In genomic region chr7:31075006-31075405, GRCh38 we compare ENCODE assay signal across 24 cellular contexts. TPM values are rescaled to one million over a fixed set of nuclear protein-coding genes. Genes with fewer than 3 reads are reported as not detected.
DNase-seq lines count a peak whose midpoint lies in the region; ATAC-seq and TF ChIP-seq lines count a peak whose summit lies in the region.
"Had no signal": no experiment of that assay in that cellular context is flagged by ENCODE, and none has a peak within 500 bp of the region (broad histone marks: within the 10 kb centered on the region; RNA-seq: fewer than 3 reads in every experiment).

No MANE protein-coding gene starts in this region.

- H2AK9ac ChIP-seq in IMR-90 (replicated peaks; ENCODE audit: low read depth, low read length, poor library complexity): peak overlapping the region; percentile 13

- H3K4me2 ChIP-seq in IMR-90 (ENCODE audit: low read depth, low read length): no peak overlapping the region
- H3K4me2 ChIP-seq: A549; BLaER1 treated with 17β-estradiol and CSF1 and Interleukin-3, amounts not matched to agents 10 nM and 100 nM had no signal

- H3K36me3 ChIP-seq in IMR-90 (ENCODE audit: control insufficient read depth, insufficient read depth, low read length) (no peaks in the 10 kb centered on the region), lower lobe of right lung (no peaks in the 10 kb centered on the region), stomach smooth muscle (ENCODE audit: control insufficient read depth in 2 of 2, insufficient read depth in 2 of 2, low read length in 2 of 2) (no peaks in the 10 kb centered on the region)
- H3K36me3 ChIP-seq: BLaER1 treated with 17β-estradiol and CSF1 and Interleukin-3, amounts not matched to agents 10 nM and 100 nM; HAP-1; MG63 had no signal

- no peak overlapping the region for H3K9ac ChIP-seq in IMR-90 (ENCODE audit: low read depth, low read length)
- no peak overlapping the region for H3K9ac ChIP-seq in stomach smooth muscle (ENCODE audit: low read length in 2 of 2)
- H3K9ac ChIP-seq: BLaER1 treated with 17β-estradiol and CSF1 and Interleukin-3, amounts not matched to agents 10 nM and 100 nM had no signal

- no peak overlapping the region for H2BK120ac ChIP-seq in IMR-90 (ENCODE audit: low read depth, low read length)

- H4K8ac ChIP-seq in IMR-90 (ENCODE audit: low read depth in 2 of 2, low read length in 2 of 2): no peak overlapping the region

- no peak overlapping the region for H3K56ac ChIP-seq in IMR-90 (ENCODE audit: extremely low read depth, insufficient read depth, low read length)

- intact Hi-C loops in IMR-90 (cut with micrococcal nuclease) (no loop called here), lower lobe of right lung (cut with DNase I) (no loop called here)

- ATAC-seq in IMR-90 (ENCODE audit: low read depth) (no peak), lower lobe of right lung (no peak), HG02852 (IDR thresholded peaks at IDR 0.05; ENCODE audit: unreplicated experiment) (no peak)
- ATAC-seq: A549, PC-3 had no signal

- no peaks in the 10 kb centered on the region for H3K79me1 ChIP-seq in IMR-90 (ENCODE audit: low read depth in 1 of 2, low read length in 2 of 2)

- no peak overlapping the region for H4K91ac ChIP-seq in IMR-90 (ENCODE audit: insufficient read depth, low read depth, low read length)

- no peak for TF ChIP-seq POLR2A in IMR-90 (IDR thresholded peaks at IDR 0.05; ENCODE audit: low read depth, low read length)

- no peak overlapping the region for H3K4ac ChIP-seq in IMR-90 (ENCODE audit: low read depth, low read length)

- dilution Hi-C loops in IMR-90 (cut with HindIII; ENCODE audit: low sequenced_read_pairs, unreplicated experiment): no loop called here

- CTCF ChIA-PET in IMR-90 (lab: Yijun Ruan, JAX): no interaction called here
- CTCF ChIA-PET in GM10248 (lab: Yijun Ruan, JAX): interaction anchor here (0.8 to 0.9 kb wide), 2 partner anchors 8 to 91 kb away, joined by 3 read pairs; no protein-coding TSS in a partner anchor

- H3K23ac ChIP-seq in IMR-90 (ENCODE audit: low read depth, low read length): no peak overlapping the region

- no peak overlapping the region for H3K27ac ChIP-seq in IMR-90 (ENCODE audit: insufficient read depth, low read length)
- H3K27ac ChIP-seq in adipose tissue (ENCODE audit: low read depth, low read length): peak overlapping the region; percentile 10
- H3K27ac ChIP-seq in lower lobe of right lung: no peak overlapping the region
- peak overlapping the region; percentile 24 for H3K27ac ChIP-seq in stomach smooth muscle (ENCODE audit: low read length)
- H3K27ac ChIP-seq: A549; BLaER1 treated with 17β-estradiol and CSF1 and Interleukin-3, amounts not matched to agents 10 nM and 100 nM had no signal

- H2AK5ac ChIP-seq in IMR-90 (ENCODE audit: low read depth, low read length): no peak overlapping the region

- H3K9me1 ChIP-seq in IMR-90 (ENCODE audit: insufficient read depth, low read length): peaks cover 5% of the 10 kb centered on the region; the same call in 1 of the 2 replicates

- H3K4me3 ChIP-seq in IMR-90 (ENCODE audit: insufficient read depth, low read depth, low read length): no peak overlapping the region
- no peak overlapping the region for H3K4me3 ChIP-seq in lower lobe of right lung
- no peak overlapping the region for H3K4me3 ChIP-seq in stomach smooth muscle (ENCODE audit: low read length in 2 of 2)
- H3K4me3 ChIP-seq: A549; BLaER1 treated with 17β-estradiol and CSF1 and Interleukin-3, amounts not matched to agents 10 nM and 100 nM; HAP-1; MG63 had no signal

- H3K4me1 ChIP-seq in IMR-90 (ENCODE audit: control insufficient read depth, insufficient read depth, low read length) (no peaks in the 10 kb centered on the region), lower lobe of right lung (no peaks in the 10 kb centered on the region), stomach smooth muscle (ENCODE audit: control insufficient read depth, insufficient read depth, low read length) (peaks cover 22% of the 10 kb centered on the region)
- H3K4me1 ChIP-seq: A549; BLaER1 treated with 17β-estradiol and CSF1 and Interleukin-3, amounts not matched to agents 10 nM and 100 nM; HAP-1 had no signal

- BruUV-seq in IMR-90 (replicated peaks; lab: Mats Ljungman, UMichigan): no TSS peak

- no peak overlapping the region for H3K14ac ChIP-seq in IMR-90 (replicated peaks; ENCODE audit: low read depth, low read length)

- H3K18ac ChIP-seq in IMR-90 (ENCODE audit: low read depth, low read length): no peak overlapping the region

- H2AFZ ChIP-seq in IMR-90 (replicated peaks; ENCODE audit: low read length, poor library complexity): no peak overlapping the region

- H4K5ac ChIP-seq in IMR-90 (ENCODE audit: low read depth, low read length): no peak overlapping the region

- no peak for TF ChIP-seq RAD21 in IMR-90 (IDR thresholded peaks at IDR 0.05; ENCODE audit: low read length)

- POLR2A ChIA-PET in IMR-90 (lab: Charles Lee; ENCODE audit: unreplicated experiment) (no interaction called here), GM10248 (lab: Yijun Ruan, JAX) (no interaction called here)

- H4K20me1 ChIP-seq in IMR-90 (ENCODE audit: insufficient read depth, low read length): no peaks in the 10 kb centered on the region
- H4K20me1 ChIP-seq: BLaER1 treated with 17β-estradiol and CSF1 and Interleukin-3, amounts not matched to agents 10 nM and 100 nM had no signal

- DNase-seq in IMR-90 (no peak), lower lobe of right lung (peak; percentile 31), GM10248 (ENCODE audit: extremely low spot score) (no peak), dedifferentiated amniotic fluid mesenchymal stem cell (ENCODE audit: extremely low spot score) (no peak)
- DNase-seq: AML-193; CD4-positive, alpha-beta T cell; GOT3; HFFc6; KG1; MG63; NCI-H1105 treated with DMSO at 0.1 percent for 48 hours; NCI-H146; NCI-H2029; NCI-H526; NK-92 treated with Interleukin-12 subunit alpha and Interleukin-12 subunit beta, amount 100 ng/mL, for 24 hours; PC-3; SHP77 had no signal

- H2BK5ac ChIP-seq in IMR-90 (ENCODE audit: low read depth, low read length, poor library complexity, severe bottlenecking): no peak overlapping the region

- in situ Hi-C loops in IMR-90 (cut with MboI; ENCODE audit: low sequenced_read_pairs): no loop called here

- 45% methylated on average over 5 of the region's 7 CpGs; no CpG with 5 or more reads in 1 of the 2 experiments for WGBS in IMR-90 (ENCODE audit: extremely low coverage in 2 of 2, insufficient read length in 1 of 2), 2 experiments
- WGBS in adipose tissue, 3 donors: 76 to 93% (median 91%) methylated on average over 7 of the region's 7 CpGs

- H2BK20ac ChIP-seq in IMR-90 (ENCODE audit: low read depth, low read length): no peak overlapping the region

- H2BK15ac ChIP-seq in IMR-90 (ENCODE audit: low read depth, low read length): no peak overlapping the region

- no peak for TF ChIP-seq CTCF in IMR-90 (conservative IDR thresholded peaks at IDR 0.05; ENCODE audit: low read depth, low read length)
- no peak for TF ChIP-seq CTCF in lower lobe of right lung (IDR thresholded peaks at IDR 0.05)
- TF ChIP-seq CTCF in GM10248 (IDR thresholded peaks at IDR 0.05; ENCODE audit: control extremely low read depth, extremely low read depth, low read depth, missing control alignments): no peak

- H3K27me3 ChIP-seq in IMR-90 (ENCODE audit: control insufficient read depth, insufficient read depth, low read length): peaks cover 8% of the 10 kb centered on the region; the same call in 1 of the 2 replicates
- no peaks in the 10 kb centered on the region for H3K27me3 ChIP-seq in lower lobe of right lung (ENCODE audit: low read depth)
- peaks cover 0 to 4% of the 10 kb centered on the region in 2 donors for H3K27me3 ChIP-seq in stomach smooth muscle (ENCODE audit: control insufficient read depth in 1 of 2, insufficient read depth in 2 of 2, low read length in 2 of 2)
- H3K27me3 ChIP-seq: BLaER1 treated with 17β-estradiol and CSF1 and Interleukin-3, amounts not matched to agents 10 nM and 100 nM; MG63 had no signal

- H3K9me3 ChIP-seq in IMR-90 (ENCODE audit: control insufficient read depth, insufficient read depth, low read length): no peaks in the 10 kb centered on the region
- H3K9me3 ChIP-seq in lower lobe of right lung: no peaks in the 10 kb centered on the region
- H3K9me3 ChIP-seq in stomach smooth muscle (ENCODE audit: control insufficient read depth in 2 of 2, low read length in 2 of 2): no peaks in the 10 kb centered on the region
- H3K9me3 ChIP-seq: A549; BLaER1 treated with 17β-estradiol and CSF1 and Interleukin-3, amounts not matched to agents 10 nM and 100 nM; HAP-1; MG63 had no signal

TF ChIP-seq in IMR-90, 13 proteins besides CTCF, POLR2A, EP300 and RAD21 (continues in another document):
- TF ChIP-seq MAFK (IDR thresholded peaks at IDR 0.05; ENCODE audit: low read depth, low read length): no peak
- no peak for TF ChIP-seq USF2 (IDR thresholded peaks at IDR 0.05; ENCODE audit: low read depth, low read length)
- no peak for TF ChIP-seq SMC3 (IDR thresholded peaks at IDR 0.05; ENCODE audit: low read depth, low read length)
- TF ChIP-seq CHD1 (IDR thresholded peaks at IDR 0.05; ENCODE audit: low read depth, low read length): no peak
- TF ChIP-seq BHLHE40 (IDR thresholded peaks at IDR 0.05; ENCODE audit: low read depth, low read length): no peak
- TF ChIP-seq MXI1 (IDR thresholded peaks at IDR 0.05; ENCODE audit: borderline replicate concordance, low read depth, low read length): no peak
- no peak for TF ChIP-seq MAZ (IDR thresholded peaks at IDR 0.05; ENCODE audit: borderline replicate concordance, low read depth, low read length)
- TF ChIP-seq RCOR1 (IDR thresholded peaks at IDR 0.05; ENCODE audit: insufficient replicate concordance, low read length): no peak
- TF ChIP-seq NFE2L2 (IDR thresholded peaks at IDR 0.05; ENCODE audit: low read depth, low read length): no peak

RNA-seq across cellular contexts. Expression of gene ADCYAP1R1, which starts 22.9 kb away (rescaled TPM):
- total RNA-seq in IMR-90 (2012; rRNA removed) (not detected in 2 replicates), lower lobe of right lung (2.9 TPM)
- polyA plus RNA-seq in IMR-90 (2012; rRNA removed) (not detected in 2 replicates), adipose tissue (10 to 100 TPM in 1 of 3 donors, 1 to 10 TPM in 1, under 1 TPM in 1; 0.90 to 30.8 (median 3.7) TPM)
- polyA plus RNA-seq in IMR-90 (2012; cell fraction: cytosol; rRNA removed): not detected in 2 replicates
- not detected in 2 replicates for polyA plus RNA-seq in IMR-90 (2012; cell fraction: nucleus; rRNA removed; ENCODE audit: low replicate concordance)
- total RNA-seq: CD4-positive, alpha-beta T cell; PC-3; SK-MEL-5 had no signal

Comparison
In these comparisons a context has a peak if more than half of its experiments do, and no peak if none do; other contexts are left out.
1. H3K27ac ChIP-seq: peak in adipose tissue (single experiment) and stomach smooth muscle (single experiment); none in IMR-90 (single experiment) and lower lobe of right lung (single experiment).